In the genomic region with DNA sequence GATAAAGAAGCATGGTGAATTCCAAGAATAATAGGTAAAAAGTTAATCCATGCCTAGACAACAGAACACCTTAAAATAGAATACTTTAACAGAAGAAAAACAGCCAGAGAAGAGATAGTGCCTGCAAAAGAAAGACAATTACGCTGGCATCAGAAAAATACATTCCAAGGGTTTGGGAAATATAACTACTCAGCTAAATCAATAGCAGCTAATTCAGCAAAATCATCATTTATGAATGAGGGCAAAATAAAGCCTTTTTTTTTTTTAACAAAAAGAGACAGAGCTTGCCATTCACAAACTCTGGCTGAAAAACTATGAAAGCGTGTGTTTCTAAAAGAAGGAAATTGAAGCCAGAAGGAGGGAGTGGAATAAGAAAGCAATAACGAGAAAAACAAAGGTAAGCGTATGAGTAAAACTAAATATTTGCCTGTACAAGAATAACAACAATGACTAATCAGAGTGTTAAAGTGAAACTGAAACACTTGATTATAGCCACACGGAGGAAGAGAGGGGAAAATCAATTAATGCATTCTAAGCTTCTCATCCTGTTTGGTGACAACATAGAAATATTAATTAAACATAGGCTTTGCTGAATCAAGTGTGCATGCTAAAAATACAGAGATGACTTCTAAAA, we compare ENCODE assay signal across 8 cellular contexts.
DNase-seq lines count a peak whose midpoint lies in the region; ATAC-seq and TF ChIP-seq lines count a peak whose summit lies in the region.

No MANE protein-coding gene starts in this region.

- no peaks in the 10 kb centered on the region for H3K9me3 ChIP-seq in T-helper 17 cell (ENCODE audit: control insufficient read depth, low read length, poor library complexity, severe bottlenecking)

- DNase-seq in T-helper 17 cell (no peak), memory B cell (ENCODE audit: low spot score in 2 of 2) (no peak), H7 (no peak), type B pancreatic cell (ENCODE audit: extremely low spot score, unreplicated experiment) (no peak), NCI-H1436 (lab: John Stamatoyannopoulos, UW) (no peak), NCI-H82 treated with DMSO at 0.1 percent for 48 hours (lab: John Stamatoyannopoulos, UW; ENCODE audit: unreplicated experiment) (no peak)

- TF ChIP-seq CTCF in type B pancreatic cell (conservative IDR thresholded peaks at IDR 0.05): no peak

- no peaks in the 10 kb centered on the region for H3K36me3 ChIP-seq in H7 (replicated peaks; ENCODE audit: control insufficient read depth, insufficient read depth, low read length)

- peak overlapping the region; percentile 90 for H3K4me3 Mint-ChIP-seq in T-helper 17 cell
- peak overlapping the region; percentile 72 for H3K4me3 Mint-ChIP-seq in memory B cell
- no peak overlapping the region for H3K4me3 Mint-ChIP-seq in type B pancreatic cell

- H3K27me3 Mint-ChIP-seq in T-helper 17 cell (no peaks in the 10 kb centered on the region), memory B cell (no peaks in the 10 kb centered on the region), type B pancreatic cell (peaks cover 2% of the 10 kb centered on the region)

- H3K9me3 Mint-ChIP-seq in memory B cell (no peaks in the 10 kb centered on the region), type B pancreatic cell (no peaks in the 10 kb centered on the region)

- H3K4me3 ChIP-seq in H7 (ENCODE audit: insufficient read depth, low read depth, low read length): no peak overlapping the region

- H3K36me3 Mint-ChIP-seq in T-helper 17 cell (ENCODE audit: low read depth) (no peaks in the 10 kb centered on the region), memory B cell (no peaks in the 10 kb centered on the region), type B pancreatic cell (no peaks in the 10 kb centered on the region)

- peak; percentile 90 for ATAC-seq in GM18861 (IDR thresholded peaks at IDR 0.05; ENCODE audit: unreplicated experiment)
- peak; percentile 73 for ATAC-seq in HG02884 (IDR thresholded peaks at IDR 0.05; ENCODE audit: unreplicated experiment)
- ATAC-seq in T-helper 17 cell: peak; percentile 55
- peak; percentile 74 for ATAC-seq in memory B cell (ENCODE audit: low read depth)

- no peaks in the 10 kb centered on the region for H3K27me3 ChIP-seq in H7 (ENCODE audit: control insufficient read depth, insufficient read depth, low read length)

- H3K4me1 Mint-ChIP-seq in T-helper 17 cell (peaks cover 41% of the 10 kb centered on the region), memory B cell (peaks cover 29% of the 10 kb centered on the region), type B pancreatic cell (ENCODE audit: unreplicated experiment) (no peaks in the 10 kb centered on the region)

- H3K27ac Mint-ChIP-seq in T-helper 17 cell (peak overlapping the region; percentile 96), memory B cell (peak overlapping the region; percentile 77), type B pancreatic cell (no peak overlapping the region)
